1 cellular context compared by ENCODE assay signal in the genomic region with DNA sequence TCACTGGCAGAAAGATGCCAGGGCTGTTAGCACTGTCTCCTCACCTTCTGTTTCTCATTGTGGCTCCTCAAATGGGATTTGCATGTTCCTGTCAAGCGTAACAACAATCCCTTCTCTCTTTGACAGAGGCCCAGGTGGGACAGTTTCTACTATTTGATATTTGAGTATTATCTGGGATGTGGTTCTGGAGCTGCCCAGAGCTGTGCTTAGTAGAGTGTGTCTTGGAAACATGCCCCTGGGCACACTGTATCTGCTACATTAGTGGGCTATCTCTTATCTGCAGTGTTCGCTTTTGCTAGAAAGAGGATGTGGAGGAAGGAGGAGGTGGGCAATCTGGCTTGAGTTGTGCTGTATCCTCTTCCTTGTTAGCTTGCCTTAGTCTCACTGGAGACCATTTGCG.
TF ChIP-seq lines count a peak whose summit lies in the region.

No MANE protein-coding gene starts in this region.

TF ChIP-seq in GM12878, 131 proteins besides CTCF, POLR2A, EP300 and RAD21:
- TF ChIP-seq POU2F2 (IDR thresholded peaks at IDR 0.05; ENCODE audit: borderline replicate concordance, low read depth, low read length) (peak; percentile 58; the same call in 1 of the 3 replicates), PAX5 (IDR thresholded peaks at IDR 0.05; ENCODE audit: borderline replicate concordance, low read depth, low read length) (peak; percentile 25; the same call in 1 of the 2 replicates), IRF3 (IDR thresholded peaks at IDR 0.05) (no peak)
